In the genomic region with DNA sequence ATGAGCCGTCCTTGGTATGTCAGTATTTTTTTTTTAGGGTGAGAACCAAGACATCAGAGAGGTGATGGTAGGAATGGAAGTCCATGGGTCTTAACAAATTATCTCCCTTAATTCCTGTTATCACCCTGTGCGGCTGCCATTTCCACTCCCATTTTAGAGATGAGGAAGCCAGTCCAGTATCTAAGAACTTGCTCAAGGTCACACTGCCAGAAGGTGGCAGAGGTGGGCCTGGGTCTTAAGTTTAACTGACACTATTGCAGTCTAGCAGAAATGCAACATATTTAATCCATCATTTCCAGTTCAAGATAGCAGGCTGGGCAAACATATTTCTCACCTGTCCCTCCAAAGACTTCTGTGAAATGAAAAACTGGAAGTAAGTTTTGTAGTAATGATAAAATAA, we compare ENCODE assay signal across 15 cellular contexts.
DNase-seq lines count a peak whose midpoint lies in the region; ATAC-seq, FAIRE-seq and TF ChIP-seq lines count a peak whose summit lies in the region.
"Had no signal": no experiment of that assay in that cellular context is flagged by ENCODE, and none has a peak within 500 bp of the region (broad histone marks: within the 10 kb centered on the region; RNA-seq: fewer than 3 reads in every experiment).

No MANE protein-coding gene starts in this region.

- peaks cover 22% of the 10 kb centered on the region for H3K4me1 Mint-ChIP-seq in WTC11
- H3K4me1 Mint-ChIP-seq in CD4-positive, alpha-beta memory T cell = no peaks in the 10 kb centered on the region
- H3K4me1 Mint-ChIP-seq: activated T-helper 17 cell treated with anti-CD3 and anti-CD28 coated beads, Interleukin-2, amount 50 U/mL, for 72 hours had no signal

- H3K27me3 Mint-ChIP-seq in WTC11 (ENCODE audit: low read depth) = no peaks in the 10 kb centered on the region; the same call in 1 of the 2 replicates
- peaks cover 0 to 2% of the 10 kb centered on the region in 2 donors for H3K27me3 Mint-ChIP-seq in CD4-positive, alpha-beta memory T cell
- H3K27me3 Mint-ChIP-seq: activated T-helper 17 cell treated with anti-CD3 and anti-CD28 coated beads, Interleukin-2, amount 50 U/mL, for 72 hours had no signal

- peaks cover 6% of the 10 kb centered on the region for H3K9me3 Mint-ChIP-seq in WTC11
- no peaks in the 10 kb centered on the region for H3K9me3 Mint-ChIP-seq in CD4-positive, alpha-beta memory T cell

- TF ChIP-seq POLR2A in tibial nerve (IDR thresholded peaks at IDR 0.05) (no peak), transverse colon (IDR thresholded peaks at IDR 0.05) (no peak)

- TF ChIP-seq CTCF in DND-41 (IDR thresholded peaks at IDR 0.05; ENCODE audit: borderline replicate concordance, extremely low read depth, low read length, poor library complexity, severe bottlenecking) (peak; percentile 63), WTC11 (IDR thresholded peaks at IDR 0.05) (no peak), tibial nerve (IDR thresholded peaks at IDR 0.05) (no peak), transverse colon (IDR thresholded peaks at IDR 0.05) (no peak)

- H3K9me3 ChIP-seq in DND-41 (ENCODE audit: insufficient read depth, low read length, severe bottlenecking) (no peaks in the 10 kb centered on the region), tibial nerve (peaks cover 0 to 13% (median 0%) of the 10 kb centered on the region in 4 donors), transverse colon (no peaks in the 10 kb centered on the region)
- H3K9me3 ChIP-seq in CD4-positive, alpha-beta memory T cell (ENCODE audit: control insufficient read depth in 1 of 2, low read length in 2 of 2) = no peaks in the 10 kb centered on the region
- H3K9me3 ChIP-seq: mucosa of descending colon had no signal

- CTCF ChIA-PET in WTC11 (lab: Charles Lee) = no interaction called here
- CTCF ChIA-PET in CD4-positive, alpha-beta memory T cell (lab: Charles Lee; ENCODE audit: partially characterized antibody) = no interaction called here

- H3K36me3 Mint-ChIP-seq in WTC11 = peaks cover 6% of the 10 kb centered on the region
- no peaks in the 10 kb centered on the region for H3K36me3 Mint-ChIP-seq in CD4-positive, alpha-beta memory T cell

- H3K79me2 ChIP-seq in DND-41 (ENCODE audit: insufficient read depth, low read length) = no peaks in the 10 kb centered on the region

- DNase-seq in DND-41 (peak; percentile 43), LHCN-M2 (ENCODE audit: low read depth) (peak; percentile 29), WTC11 (ENCODE audit: low spot score) (peak; percentile 25), left kidney (ENCODE audit: low read depth, low spot score) (peak; percentile 51), tibial nerve (ENCODE audit: low spot score in 2 of 2) (no peak), transverse colon (no peak), frontal cortex (ENCODE audit: low spot score in 2 of 2) (no peak)
- no peak for DNase-seq in CD4-positive, alpha-beta memory T cell
- DNase-seq: hippocampal formation; mucosa of descending colon; NCI-H1436 treated with DMSO at 0.1 percent for 48 hours; stimulated activated CD8-positive, alpha-beta memory T cell treated with anti-CD3 and anti-CD28 coated beads, Interleukin-4, amount 100 ng/mL, for 48 hours had no signal

- FAIRE-seq in frontal cortex (lab: Jason Lieb, UNC) = no peak
- FAIRE-seq: TTC549 had no signal

- no peak overlapping the region for H3K27ac Mint-ChIP-seq in WTC11
- no peak overlapping the region for H3K27ac Mint-ChIP-seq in CD4-positive, alpha-beta memory T cell
- H3K27ac Mint-ChIP-seq: activated T-helper 17 cell treated with anti-CD3 and anti-CD28 coated beads, Interleukin-2, amount 50 U/mL, for 72 hours had no signal

- WGBS in tibial nerve, 2 donors = 95 to 97% methylated on average over 2 of the region's 2 CpGs
- 81 to 83% methylated on average over 2 of the region's 2 CpGs for WGBS in transverse colon (ENCODE audit: low coverage in 1 of 2), 2 donors

- no peak overlapping the region for H3K4me3 ChIP-seq in DND-41 (ENCODE audit: low read depth in 1 of 2, low read length in 2 of 2)
- no peak overlapping the region for H3K4me3 ChIP-seq in tibial nerve
- H3K4me3 ChIP-seq in CD4-positive, alpha-beta memory T cell (ENCODE audit: low read length in 2 of 2) = no peak overlapping the region
- H3K4me3 ChIP-seq in transverse colon = no peak overlapping the region
- H3K4me3 ChIP-seq: mucosa of descending colon, skin epidermis had no signal

- intact Hi-C loops in CD4-positive, alpha-beta memory T cell (cut with micrococcal nuclease) = no loop called here
- intact Hi-C loops in transverse colon (cut with DNase I; ENCODE audit: low total_unique reads) = no loop called here

- no peak for TF ChIP-seq EP300 in tibial nerve (IDR thresholded peaks at IDR 0.05)
- TF ChIP-seq EP300 in transverse colon (IDR thresholded peaks at IDR 0.05; ENCODE audit: low read depth) = no peak

- in situ Hi-C loops in transverse colon (cut with MboI; ENCODE audit: low pct_ligation_motif_present in 1 of 4, low pct_unique_long_range_greater_than_20kb in 1 of 4, low sequenced_read_pairs in 3 of 4) = no loop called here

- no peak overlapping the region for H2AFZ ChIP-seq in DND-41 (ENCODE audit: low read depth, low read length)

- H3K9ac ChIP-seq in DND-41 (ENCODE audit: low read depth, low read length) = no peak overlapping the region

- H4K20me1 ChIP-seq in DND-41 (ENCODE audit: insufficient read depth, low read length) = no peaks in the 10 kb centered on the region

- H3K27me3 ChIP-seq in DND-41 (ENCODE audit: insufficient read depth, low read length, poor library complexity) (no peaks in the 10 kb centered on the region), tibial nerve (no peaks in the 10 kb centered on the region), transverse colon (no peaks in the 10 kb centered on the region)
- no peaks in the 10 kb centered on the region for H3K27me3 ChIP-seq in CD4-positive, alpha-beta memory T cell (ENCODE audit: insufficient read depth, low read length)

- H3K36me3 ChIP-seq in DND-41 (ENCODE audit: insufficient read depth, low read length) = peaks cover 4% of the 10 kb centered on the region; the same call in 1 of the 2 replicates
- H3K36me3 ChIP-seq in tibial nerve = peaks cover 0 to 17% (median 0%) of the 10 kb centered on the region in 3 donors
- no peaks in the 10 kb centered on the region for H3K36me3 ChIP-seq in CD4-positive, alpha-beta memory T cell (ENCODE audit: insufficient read depth, low read length)
- no peaks in the 10 kb centered on the region for H3K36me3 ChIP-seq in transverse colon

- ATAC-seq in DND-41 (ENCODE audit: insufficient read depth, low read depth) (peak; percentile 75), WTC11 (peak; percentile 52)
- ATAC-seq: activated T-helper 17 cell treated with anti-CD3 and anti-CD28 coated beads, Interleukin-2, amount 50 U/mL, for 72 hours; mucosa of descending colon had no signal

- POLR2A ChIA-PET in WTC11 (lab: Charles Lee) = no interaction called here
- POLR2A ChIA-PET in CD4-positive, alpha-beta memory T cell (lab: Charles Lee; ENCODE audit: partially characterized antibody) = no interaction called here

- no peak overlapping the region for H3K4me2 ChIP-seq in DND-41 (ENCODE audit: insufficient read depth, low read length)

- H3K4me1 ChIP-seq in DND-41 (ENCODE audit: insufficient read depth, low read length) (peaks cover 8% of the 10 kb centered on the region; the same call in 1 of the 2 replicates), tibial nerve (peaks cover 0 to 5% (median 0%) of the 10 kb centered on the region in 4 donors), transverse colon (no peaks in the 10 kb centered on the region)
- H3K4me1 ChIP-seq in CD4-positive, alpha-beta memory T cell (ENCODE audit: insufficient read depth, low read length) = no peaks in the 10 kb centered on the region

- no peak overlapping the region for H3K4me3 Mint-ChIP-seq in WTC11
- H3K4me3 Mint-ChIP-seq in CD4-positive, alpha-beta memory T cell = no peak overlapping the region
- H3K4me3 Mint-ChIP-seq: activated T-helper 17 cell treated with anti-CD3 and anti-CD28 coated beads, Interleukin-2, amount 50 U/mL, for 72 hours had no signal

- H3K27ac ChIP-seq in DND-41 (ENCODE audit: low read length) = no peak overlapping the region
- no peak overlapping the region for H3K27ac ChIP-seq in tibial nerve
- no peak overlapping the region for H3K27ac ChIP-seq in CD4-positive, alpha-beta memory T cell (ENCODE audit: low read depth, low read length)
- no peak overlapping the region for H3K27ac ChIP-seq in transverse colon
- H3K27ac ChIP-seq: skin epidermis had no signal

TF ChIP-seq in WTC11, 78 proteins besides CTCF, POLR2A, EP300 and RAD21:
- TF ChIP-seq ZNF263 (CRISPR knock-in tag; IDR thresholded peaks at IDR 0.05; ENCODE audit: low read depth) (no peak), GTF2I (CRISPR knock-in tag; conservative IDR thresholded peaks at IDR 0.05) (no peak), KAT7 (CRISPR knock-in tag; IDR thresholded peaks at IDR 0.05; ENCODE audit: borderline replicate concordance) (no peak), NR1H2 (CRISPR knock-in tag; IDR thresholded peaks at IDR 0.05) (no peak), FOXJ3 (CRISPR knock-in tag; IDR thresholded peaks at IDR 0.05; ENCODE audit: borderline replicate concordance) (no peak), NFE2L1 (CRISPR knock-in tag; IDR thresholded peaks at IDR 0.05) (no peak), ZNF423 (CRISPR knock-in tag; IDR thresholded peaks at IDR 0.05) (no peak), JUN (CRISPR knock-in tag; IDR thresholded peaks at IDR 0.05) (no peak), ZNF317 (CRISPR knock-in tag; IDR thresholded peaks at IDR 0.05; ENCODE audit: borderline replicate concordance, low read depth) (no peak), FOXK1 (CRISPR knock-in tag; IDR thresholded peaks at IDR 0.05) (no peak)
- TF ChIP-seq, protein P1, sequence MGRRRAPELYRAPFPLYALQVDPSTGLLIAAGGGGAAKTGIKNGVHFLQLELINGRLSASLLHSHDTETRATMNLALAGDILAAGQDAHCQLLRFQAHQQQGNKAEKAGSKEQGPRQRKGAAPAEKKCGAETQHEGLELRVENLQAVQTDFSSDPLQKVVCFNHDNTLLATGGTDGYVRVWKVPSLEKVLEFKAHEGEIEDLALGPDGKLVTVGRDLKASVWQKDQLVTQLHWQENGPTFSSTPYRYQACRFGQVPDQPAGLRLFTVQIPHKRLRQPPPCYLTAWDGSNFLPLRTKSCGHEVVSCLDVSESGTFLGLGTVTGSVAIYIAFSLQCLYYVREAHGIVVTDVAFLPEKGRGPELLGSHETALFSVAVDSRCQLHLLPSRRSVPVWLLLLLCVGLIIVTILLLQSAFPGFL (CRISPR knock-in tag; IDR thresholded peaks at IDR 0.05; ENCODE audit: borderline replicate concordance) = no peak
- TF ChIP-seq, protein P2, sequence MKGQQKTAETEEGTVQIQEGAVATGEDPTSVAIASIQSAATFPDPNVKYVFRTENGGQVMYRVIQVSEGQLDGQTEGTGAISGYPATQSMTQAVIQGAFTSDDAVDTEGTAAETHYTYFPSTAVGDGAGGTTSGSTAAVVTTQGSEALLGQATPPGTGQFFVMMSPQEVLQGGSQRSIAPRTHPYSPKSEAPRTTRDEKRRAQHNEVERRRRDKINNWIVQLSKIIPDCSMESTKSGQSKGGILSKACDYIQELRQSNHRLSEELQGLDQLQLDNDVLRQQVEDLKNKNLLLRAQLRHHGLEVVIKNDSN (CRISPR knock-in tag; IDR thresholded peaks at IDR 0.05) = no peak

Comparison
In these comparisons a context has a peak if more than half of its experiments do, and no peak if none do; other contexts are left out.
1. DNase-seq: peak in DND-41 (single experiment), LHCN-M2 (single experiment), WTC11 (single experiment) and left kidney (single experiment); none in tibial nerve (0 of 2), CD4-positive, alpha-beta memory T cell (0 of 5), transverse colon (single experiment) and frontal cortex (0 of 2).